8 cellular contexts compared by ENCODE assay signal in the genomic region with DNA sequence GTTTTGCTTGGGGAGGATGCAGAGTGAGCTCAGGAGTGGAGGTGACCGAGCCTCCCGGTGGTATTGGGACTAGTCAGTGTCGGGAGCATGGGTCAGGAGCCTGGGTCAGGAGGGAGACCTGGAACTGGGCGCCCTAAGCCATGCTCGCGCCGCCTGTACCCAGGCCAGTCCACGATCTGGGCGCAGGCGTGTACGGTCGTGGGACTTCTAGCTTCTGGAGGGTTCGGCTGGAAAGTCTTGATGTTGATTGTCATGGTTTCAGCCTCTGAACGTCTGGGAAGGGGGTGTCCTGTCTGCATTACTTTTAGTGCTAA. TPM values are rescaled to one million over a fixed set of nuclear protein-coding genes. Genes with fewer than 3 reads are reported as not detected.
DNase-seq lines count a peak whose midpoint lies in the region; ATAC-seq and TF ChIP-seq lines count a peak whose summit lies in the region.

No MANE protein-coding gene starts in this region.

- peaks cover 14% of the 10 kb centered on the region for H3K27me3 ChIP-seq in OCI-LY3 (ENCODE audit: low read depth, low read length)
- peaks cover 0 to 18% (median 0%) of the 10 kb centered on the region in 7 donors for H3K27me3 ChIP-seq in heart right ventricle

- peak; percentile 4 to 33 for ATAC-seq in activated naive CD4-positive, alpha-beta T cell treated with anti-CD3 and anti-CD28 coated beads, Interleukin-2, amount 50 U/mL, for 72 hours
- peak in 5 of 8 donors; percentile 17 to 41 (median 29) for ATAC-seq in heart right ventricle
- ATAC-seq in stimulated activated naive B cell treated with anti-CD40 and anti-IgM and Interleukin-4, amounts not matched to agents 10 μg/mL and 1 μg/mL and 100 μg/mL, for 72 hours (replicated peaks), result peak; percentile 19 to 26

- H3K27ac Mint-ChIP-seq in activated naive CD4-positive, alpha-beta T cell treated with anti-CD3 and anti-CD28 coated beads, Interleukin-2, amount 50 U/mL, for 72 hours, result no peak overlapping the region
- H3K27ac Mint-ChIP-seq in stimulated activated naive B cell treated with anti-CD40 and anti-IgM and Interleukin-4, amounts not matched to agents 10 μg/mL and 1 μg/mL and 100 μg/mL, for 72 hours, result no peak overlapping the region

- H2AFZ ChIP-seq in OCI-LY3 (ENCODE audit: low read depth, low read length), result peak overlapping the region; percentile 64; the same call in 1 of the 2 replicates

- H3K79me2 ChIP-seq in OCI-LY3 (ENCODE audit: low read length), result peaks cover 26% of the 10 kb centered on the region

- H3K9me3 ChIP-seq in OCI-LY3 (ENCODE audit: insufficient read depth, low read length) (no peaks in the 10 kb centered on the region), heart right ventricle (no peaks in the 10 kb centered on the region)

- no peak overlapping the region for H3K9ac ChIP-seq in OCI-LY3 (ENCODE audit: low read length)

- H3K4me1 ChIP-seq in OCI-LY3 (ENCODE audit: low read length), result no peaks in the 10 kb centered on the region
- H3K4me1 ChIP-seq in heart right ventricle, result peaks cover 0 to 11% (median 0%) of the 10 kb centered on the region in 9 donors

- WGBS in heart right ventricle, 2 donors, result 0% methylated on average over 14 of the region's 14 CpGs

- H3K4me3 ChIP-seq in OCI-LY3 (ENCODE audit: low read length), result no peak overlapping the region
- peak overlapping the region in 4 of 10 donors; percentile 77 to 89 (median 84) for H3K4me3 ChIP-seq in heart right ventricle

- no peak overlapping the region for H3K4me2 ChIP-seq in OCI-LY3 (ENCODE audit: low read length)

- no peak overlapping the region; the same call in none of the 2 replicates for H3K27ac ChIP-seq in OCI-LY3 (ENCODE audit: low read length)
- peak overlapping the region; percentile 83 to 96 (median 92) for H3K27ac ChIP-seq in heart right ventricle

- no peaks in the 10 kb centered on the region for H3K9me3 Mint-ChIP-seq in activated naive CD4-positive, alpha-beta T cell treated with anti-CD3 and anti-CD28 coated beads, Interleukin-2, amount 50 U/mL, for 72 hours
- H3K9me3 Mint-ChIP-seq in stimulated activated naive B cell treated with anti-CD40 and anti-IgM and Interleukin-4, amounts not matched to agents 10 μg/mL and 1 μg/mL and 100 μg/mL, for 72 hours, result no peaks in the 10 kb centered on the region

- H3K4me1 Mint-ChIP-seq in stimulated activated naive B cell treated with anti-CD40 and anti-IgM and Interleukin-4, amounts not matched to agents 10 μg/mL and 1 μg/mL and 100 μg/mL, for 72 hours, result peaks cover 0 to 1% of the 10 kb centered on the region in 2 donors

- peaks cover 3% of the 10 kb centered on the region; the same call in 1 of the 2 replicates for H4K20me1 ChIP-seq in OCI-LY3 (ENCODE audit: insufficient read depth, low read length)

- no peak overlapping the region for H3K4me3 Mint-ChIP-seq in stimulated activated naive B cell treated with anti-CD40 and anti-IgM and Interleukin-4, amounts not matched to agents 10 μg/mL and 1 μg/mL and 100 μg/mL, for 72 hours

- H3K27me3 Mint-ChIP-seq in stimulated activated naive B cell treated with anti-CD40 and anti-IgM and Interleukin-4, amounts not matched to agents 10 μg/mL and 1 μg/mL and 100 μg/mL, for 72 hours, result peaks cover 0 to 3% of the 10 kb centered on the region in 2 donors

- intact Hi-C loops in heart right ventricle (cut with DNase I), result loop anchor here in 4 of 10 donors (5.0 to 10.0 kb wide), 3 partner anchors 97 to 150 kb away; a partner anchor contains a TSS

- peaks cover 31% of the 10 kb centered on the region for H3K36me3 ChIP-seq in OCI-LY3 (replicated peaks; ENCODE audit: low read depth, low read length)
- peaks cover 0 to 27% (median 0%) of the 10 kb centered on the region in 9 donors for H3K36me3 ChIP-seq in heart right ventricle

- TF ChIP-seq CTCF in OCI-LY3 (IDR thresholded peaks at IDR 0.05; ENCODE audit: low read depth, low read length) (no peak), heart right ventricle (IDR thresholded peaks at IDR 0.05) (no peak)

- DNase-seq in activated naive CD4-positive, alpha-beta T cell treated with anti-CD3 and anti-CD28 coated beads, Interleukin-2, amount 50 U/mL, for 72 hours (ENCODE audit: low spot score in 2 of 2), result no peak
- no peak for DNase-seq in activated naive CD4-positive, alpha-beta T cell treated with anti-CD3 and anti-CD28 coated beads, Interleukin-2, amount 50 U/mL, for 16 hours
- no peak for DNase-seq in heart right ventricle
- DNase-seq in stimulated activated naive B cell treated with anti-CD40 and anti-IgM and Interleukin-4, amounts not matched to agents 10 μg/mL and 1 μg/mL and 100 μg/mL, for 72 hours, result no peak
- DNase-seq in activated effector memory CD4-positive, alpha-beta T cell treated with anti-CD3 and anti-CD28 coated beads, Interleukin-2, amount 50 U/mL, for 16 hours, result no peak
- DNase-seq in activated naive CD4-positive, alpha-beta T cell treated with Interleukin-2 at 50 U/mL for 16 hours, result no peak
- no peak for DNase-seq in stimulated activated CD4-positive, alpha-beta T cell treated with anti-CD3 and anti-CD28 coated beads, Interleukin-4, amount 100 ng/mL, for 24 hours

- H3K36me3 Mint-ChIP-seq in activated naive CD4-positive, alpha-beta T cell treated with anti-CD3 and anti-CD28 coated beads, Interleukin-2, amount 50 U/mL, for 72 hours, result peaks cover 0 to 4% of the 10 kb centered on the region in 2 donors
- peaks cover 5 to 18% of the 10 kb centered on the region in 2 donors for H3K36me3 Mint-ChIP-seq in stimulated activated naive B cell treated with anti-CD40 and anti-IgM and Interleukin-4, amounts not matched to agents 10 μg/mL and 1 μg/mL and 100 μg/mL, for 72 hours

RNA-seq across cellular contexts. Expression of a gene that starts 0.2 kb away (rescaled TPM):
- total RNA-seq in activated naive CD4-positive, alpha-beta T cell treated with anti-CD3 and anti-CD28 coated beads, Interleukin-2, amount 50 U/mL, for 72 hours, result 100 to 1,000 TPM; 232 to 306 TPM
- 100 to 1,000 TPM in 1 of 10 donors, 10 to 100 TPM in 9; 68.7 to 104 (median 80.6) TPM for total RNA-seq in heart right ventricle
- 10 to 100 TPM; 28.4 to 38.6 TPM for polyA plus RNA-seq in heart right ventricle

RNA-seq across cellular contexts. Expression of a gene that starts 28.0 kb away (rescaled TPM):
- 10 to 100 TPM; 11.8 to 31.6 TPM for total RNA-seq in activated naive CD4-positive, alpha-beta T cell treated with anti-CD3 and anti-CD28 coated beads, Interleukin-2, amount 50 U/mL, for 72 hours
- total RNA-seq in heart right ventricle, result 1 to 10 TPM; 5.3 to 7.9 (median 7.4) TPM
- polyA plus RNA-seq in heart right ventricle, result 1 to 10 TPM; 1.2 to 2.0 TPM
